Comparison of ENCODE assay signal across 1 cellular context in the genomic region with DNA sequence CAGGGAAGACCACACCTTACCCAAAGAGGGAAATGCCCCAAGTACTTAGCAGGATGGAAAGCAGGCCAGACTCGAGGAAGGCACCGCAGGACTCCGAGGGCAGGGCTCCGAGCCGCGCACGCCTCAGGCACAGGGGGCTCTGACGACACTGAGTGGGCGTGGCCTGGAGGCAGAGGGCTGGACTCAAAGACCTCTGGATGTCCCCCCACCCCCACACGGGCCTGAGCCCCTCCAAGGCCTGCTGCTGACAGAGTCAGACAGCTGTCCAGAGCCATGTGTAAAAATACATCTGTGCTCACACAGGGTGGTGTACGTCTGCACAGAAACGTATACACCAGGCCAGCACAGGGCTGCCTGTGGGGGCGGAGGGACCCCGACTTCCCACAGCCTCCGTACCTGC.
TF ChIP-seq lines count a peak whose summit lies in the region.

No MANE protein-coding gene starts in this region.

TF ChIP-seq in endothelial cell of umbilical vein, 7 proteins besides CTCF, POLR2A, EP300 and RAD21:
- TF ChIP-seq, protein P1, sequence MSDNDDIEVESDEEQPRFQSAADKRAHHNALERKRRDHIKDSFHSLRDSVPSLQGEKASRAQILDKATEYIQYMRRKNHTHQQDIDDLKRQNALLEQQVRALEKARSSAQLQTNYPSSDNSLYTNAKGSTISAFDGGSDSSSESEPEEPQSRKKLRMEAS (IDR thresholded peaks at IDR 0.05; ENCODE audit: insufficient read depth, insufficient read length), result no peak
- TF ChIP-seq JUN (IDR thresholded peaks at IDR 0.05; ENCODE audit: borderline replicate concordance, insufficient read depth, insufficient read length, low read depth) (no peak), FOS (IDR thresholded peaks at IDR 0.05; ENCODE audit: borderline replicate concordance, insufficient read depth, low read length) (no peak), POLR2AphosphoS5 (IDR thresholded peaks at IDR 0.05; ENCODE audit: insufficient read depth, low read depth, low read length) (no peak), GATA2 (IDR thresholded peaks at IDR 0.05; ENCODE audit: insufficient read depth, insufficient read length, low read depth, low read length) (no peak), EZH2 (IDR thresholded peaks at IDR 0.05; ENCODE audit: borderline replicate concordance, low read depth, low read length, severe bottlenecking) (no peak), MYC (IDR thresholded peaks at IDR 0.05; ENCODE audit: low read depth, low read length) (no peak)
